ENCODE assay signal across 19 cellular contexts in the genomic region with DNA sequence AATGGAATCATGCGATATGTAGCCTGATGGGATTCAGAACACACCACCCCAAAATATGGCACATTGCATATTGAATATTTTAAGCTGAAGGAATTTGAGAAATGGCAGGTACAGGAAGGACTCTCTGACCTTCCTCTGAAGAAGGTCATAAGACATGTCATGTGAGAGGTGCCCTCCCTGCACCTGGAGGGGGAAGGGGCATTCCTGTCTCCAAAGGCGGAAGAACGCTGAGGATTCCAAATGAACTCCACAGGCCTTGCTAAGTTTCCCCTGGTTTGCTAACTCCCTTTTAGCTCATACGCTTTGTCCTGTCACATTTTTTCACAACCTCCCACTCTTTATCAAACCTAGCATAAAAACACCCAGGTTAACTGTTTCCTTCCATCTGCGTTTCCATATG.
"Had no signal": no experiment of that assay in that cellular context is flagged by ENCODE, and none has a peak within 500 bp of the region (broad histone marks: within the 10 kb centered on the region; RNA-seq: fewer than 3 reads in every experiment).

No MANE protein-coding gene starts in this region.

- H3K4me1 ChIP-seq: gastroesophageal sphincter, prostate gland, upper lobe of right lung had no signal

- H3K9me3 ChIP-seq: prostate gland, upper lobe of right lung had no signal

- DNase-seq: activated CD4-positive, alpha-beta memory T cell treated with anti-CD3 and anti-CD28 coated beads for 36 hours; activated CD4-positive, alpha-beta T cell treated with anti-CD3 and anti-CD28 coated beads for 48 hours; activated naive CD4-positive, alpha-beta T cell treated with Interleukin-2 at 50 U/mL for 16 hours; activated naive CD8-positive, alpha-beta T cell treated with anti-CD3 and anti-CD28 coated beads, Interleukin-2, amount 10 ng/mL, durations not matched to agents 7 days and 5 days; activated T-cell treated with anti-CD3 and anti-CD28 coated beads, Interleukin-2, amount 50 U/mL, for 48 hours; amniotic stem cell; endodermal cell; esophagus squamous epithelium; head of caudate nucleus; hypothalamus; left ventricle myocardium superior; mammary epithelial cell; natural killer cell; stimulated activated CD4-positive, alpha-beta T cell treated with anti-CD3 and anti-CD28 coated beads, Interleukin-4, amount 100 ng/mL, for 24 hours; stimulated activated naive CD8-positive, alpha-beta T cell treated with anti-CD3 and anti-CD28 coated beads, Interleukin-15, Interleukin-2, amounts not matched to agents 100 U/mL and 50 U/mL, for 24 hours; upper lobe of right lung had no signal

- H3K36me3 ChIP-seq: esophagus squamous epithelium, gastroesophageal sphincter, prostate gland, upper lobe of right lung had no signal

- H3K27ac ChIP-seq: coronary artery, esophagus squamous epithelium, gastroesophageal sphincter, prostate gland, upper lobe of right lung had no signal

- H3K4me3 ChIP-seq: coronary artery, esophagus squamous epithelium, gastroesophageal sphincter, prostate gland, upper lobe of right lung had no signal

- H3K27me3 ChIP-seq: esophagus squamous epithelium, gastroesophageal sphincter, upper lobe of right lung had no signal
